In the genomic region with DNA sequence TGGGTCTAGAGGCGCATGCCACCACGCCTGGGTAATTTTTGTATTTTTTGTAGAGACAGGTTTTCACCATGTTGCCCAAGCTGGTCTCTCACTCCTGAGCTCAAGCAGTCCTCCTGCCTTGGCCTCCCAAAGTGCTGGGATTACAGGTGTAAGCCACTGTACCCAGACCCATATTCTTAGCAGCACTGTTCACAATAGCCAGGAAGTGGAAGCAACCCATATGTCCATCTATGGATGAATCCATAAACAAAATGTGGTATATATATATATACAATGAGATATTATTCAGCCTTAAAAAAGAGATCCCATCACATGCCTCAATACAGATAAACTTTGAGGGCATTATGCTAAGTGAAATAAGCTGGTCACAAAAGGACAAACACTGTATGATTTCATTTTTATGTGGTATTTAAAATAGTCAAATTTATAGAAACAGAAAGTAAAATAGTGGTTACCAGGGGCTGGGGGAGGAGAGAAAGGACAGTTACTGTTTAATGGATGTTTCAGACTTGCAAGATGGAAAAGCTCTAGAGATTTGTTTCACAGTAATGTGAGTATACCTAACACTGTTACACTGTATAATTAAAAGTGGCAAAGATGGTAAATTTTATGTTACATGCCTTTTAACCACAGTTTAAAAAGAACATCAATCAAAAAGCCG, we compare ENCODE assay signal across 16 cellular contexts. TPM values are rescaled to one million over a fixed set of nuclear protein-coding genes. Genes with fewer than 3 reads are reported as not detected.
DNase-seq lines count a peak whose midpoint lies in the region; ATAC-seq, FAIRE-seq and TF ChIP-seq lines count a peak whose summit lies in the region.
"Had no signal": no experiment of that assay in that cellular context is flagged by ENCODE, and none has a peak within 500 bp of the region (broad histone marks: within the 10 kb centered on the region; RNA-seq: fewer than 3 reads in every experiment).

No MANE protein-coding gene starts in this region.

- in situ Hi-C loops in GM12878 (cut with MboI) = no loop called here

- no peak overlapping the region for H2AFZ ChIP-seq in GM12878 (ENCODE audit: control insufficient read depth, low read depth, low read length)

- no peak for TF ChIP-seq POLR2A in GM12878 (IDR thresholded peaks at IDR 0.05; ENCODE audit: low read depth, low read length)

- H3K4me3 ChIP-seq in GM12878 = no peak overlapping the region
- H3K4me3 ChIP-seq in SJCRH30 = no peak overlapping the region
- no peak overlapping the region for H3K4me3 ChIP-seq in kidney (ENCODE audit: low read length in 2 of 2)
- H3K4me3 ChIP-seq: transverse colon had no signal

- H3K9ac ChIP-seq in GM12878 (ENCODE audit: control insufficient read depth, insufficient read depth, low read length) (no peak overlapping the region), kidney (ENCODE audit: low read length in 2 of 2) (no peak overlapping the region)

- no peak for TF ChIP-seq CTCF in GM12878 (IDR thresholded peaks at IDR 0.05 in 2 of 3, conservative IDR thresholded peaks at IDR 0.05 in 1 of 3; ENCODE audit: control insufficient read depth in 2 of 3, extremely low read depth in 1 of 3, insufficient read depth in 1 of 3, low read depth in 3 of 3, low read length in 3 of 3)
- no peak for TF ChIP-seq CTCF in kidney (IDR thresholded peaks at IDR 0.05; ENCODE audit: borderline replicate concordance, extremely low read depth, insufficient read depth)

- H3K4me1 ChIP-seq in GM12878 (ENCODE audit: control insufficient read depth, insufficient read depth, low read length) = peaks cover 9% of the 10 kb centered on the region
- no peaks in the 10 kb centered on the region for H3K4me1 ChIP-seq in SJCRH30
- H3K4me1 ChIP-seq in kidney (ENCODE audit: control insufficient read depth in 1 of 2, insufficient read depth in 1 of 2, low read depth in 1 of 2, low read length in 2 of 2) = peaks cover 0 to 4% of the 10 kb centered on the region in 2 donors

- no TSS peak for BruUV-seq in GM12878 (replicated peaks; lab: Mats Ljungman, UMichigan)

- H3K9me3 ChIP-seq in GM12878 (replicated peaks; ENCODE audit: control insufficient read depth, insufficient read depth, low read length) = no peaks in the 10 kb centered on the region
- no peaks in the 10 kb centered on the region for H3K9me3 ChIP-seq in SJCRH30 (replicated peaks)
- H3K9me3 ChIP-seq in kidney (ENCODE audit: control insufficient read depth in 1 of 2, low read length in 2 of 2) = no peaks in the 10 kb centered on the region
- H3K9me3 ChIP-seq: transverse colon had no signal

- intact Hi-C loops in GM12878 (cut with micrococcal nuclease; ENCODE audit: unreplicated experiment) = no loop called here
- intact Hi-C loops in kidney (cut with DNase I) = no loop called here

- TF ChIP-seq RAD21 in GM12878 (IDR thresholded peaks at IDR 0.05; ENCODE audit: insufficient read depth, low read depth, low read length) = no peak

- H3K36me3 ChIP-seq in GM12878 (ENCODE audit: control insufficient read depth in 2 of 2, insufficient read depth in 2 of 2, low read length in 1 of 2) = peaks cover 0 to 18% of the 10 kb centered on the region in 2 experiments; a peak in 3 of 4 replicates
- H3K36me3 ChIP-seq in SJCRH30 = peaks cover 27% of the 10 kb centered on the region
- H3K36me3 ChIP-seq in kidney (ENCODE audit: control insufficient read depth in 1 of 2, insufficient read depth in 2 of 2, low read length in 2 of 2) = peaks cover 7 to 36% of the 10 kb centered on the region in 2 donors

- 88% methylated on average over 3 of the region's 3 CpGs for WGBS in GM12878 (ENCODE audit: insufficient coverage, insufficient replicate concordance, low lambda C conversion rate, missing lambda C conversion rate)

- ATAC-seq in GM18498 (IDR thresholded peaks at IDR 0.05; ENCODE audit: unreplicated experiment) (peak; percentile 72), GM19467 (IDR thresholded peaks at IDR 0.05; ENCODE audit: unreplicated experiment) (peak; percentile 76), HG03175 (IDR thresholded peaks at IDR 0.05; ENCODE audit: unreplicated experiment) (peak; percentile 77), GM12878 (peak; percentile 85)
- ATAC-seq: left ventricle myocardium superior; naive thymus-derived CD4-positive, alpha-beta T cell had no signal

- RAD21 ChIA-PET in GM12878 (lab: Charles Lee; ENCODE audit: unreplicated experiment) = interaction anchor here (1.0 to 2.2 kb wide), 4 partner anchors 11 to 57 kb away, joined by 3 to 17 read pairs (median 4); a partner anchor contains a TSS

- H3K79me2 ChIP-seq in GM12878 (ENCODE audit: control insufficient read depth, insufficient read depth, low read length) = no peaks in the 10 kb centered on the region

- no peak for FAIRE-seq in GM12878 (lab: Jason Lieb, UNC)
- no peak for FAIRE-seq in kidney (lab: Jason Lieb, UNC)

- CTCF ChIA-PET in GM12878 (lab: Yijun Ruan, JAX) = interaction anchor here (0.9 to 2.9 kb wide), 6 partner anchors 12 to 67 kb away, joined by 5 to 8 read pairs (median 7); no protein-coding TSS in a partner anchor

- H3K4me2 ChIP-seq in GM12878 (ENCODE audit: control insufficient read depth, insufficient read depth) = peak overlapping the region; percentile 33; the same call in 1 of the 2 replicates

- H4K20me1 ChIP-seq in GM12878 (ENCODE audit: control insufficient read depth, insufficient read depth) = no peaks in the 10 kb centered on the region

- DNase-seq in GM12878 (ENCODE audit: low read depth, low spot score) (no peak), NCI-H524 (lab: John Stamatoyannopoulos, UW) (no peak), SJCRH30 (no peak), DMS 273 (lab: John Stamatoyannopoulos, UW; ENCODE audit: unreplicated experiment) (no peak), kidney (no peak)
- DNase-seq: activated CD4-positive, alpha-beta T cell treated with anti-CD3 and anti-CD28 coated beads for 1 hour; hypothalamus; left ventricle myocardium superior; naive thymus-derived CD4-positive, alpha-beta T cell; NCI-H1092 treated with DMSO at 0.1 percent for 48 hours; NCI-H345; T-helper 1 cell; transverse colon had no signal

- POLR2A ChIA-PET in GM12878 (lab: Charles Lee) = interaction anchor here (0.9 to 1.2 kb wide), 3 partner anchors 14 to 56 kb away, joined by 3 read pairs; a partner anchor contains a TSS

- H3K27ac ChIP-seq in GM12878 (ENCODE audit: control insufficient read depth, insufficient read depth) (no peak overlapping the region), SJCRH30 (no peak overlapping the region), kidney (ENCODE audit: low read depth in 2 of 2, low read length in 2 of 2) (no peak overlapping the region)
- H3K27ac ChIP-seq: transverse colon had no signal

- H3K27me3 ChIP-seq in GM12878 (replicated peaks in 1 of 2; ENCODE audit: control insufficient read depth in 2 of 2, insufficient read depth in 2 of 2, low read length in 1 of 2) = no peaks in the 10 kb centered on the region
- no peaks in the 10 kb centered on the region for H3K27me3 ChIP-seq in SJCRH30
- H3K27me3 ChIP-seq: transverse colon had no signal

- SMC1A ChIA-PET in GM12878 (lab: Charles Lee; ENCODE audit: uncharacterized antibody, unreplicated experiment) = interaction anchor here (0.8 to 2.4 kb wide), 14 partner anchors 10 to 67 kb away, joined by 3 to 14 read pairs (median 4); a partner anchor contains a TSS

- TF ChIP-seq EP300 in GM12878 (IDR thresholded peaks at IDR 0.05; ENCODE audit: borderline replicate concordance in 1 of 2, control insufficient read depth in 1 of 2, low read depth in 2 of 2, low read length in 2 of 2) = no peak

RNA-seq across cellular contexts. Expression of a gene that starts 35.7 kb away (rescaled TPM):
- total RNA-seq in GM12878 (2013; cell fraction: nucleolus; rRNA removed) = 59.2 and 61.5 TPM in 2 replicates
- total RNA-seq in GM12878 (2014; rRNA removed) (3.8 and 5.9 TPM in 2 replicates), GM12878 (2014; rRNA removed; fragmentation: Illumina TruSeq; extraction: Trizol) (9.2 and 9.8 TPM in 2 replicates), GM12878 (2021) (5.5 TPM in 2 replicates), kidney (21.0 TPM)
- 11.4 TPM for polyA plus RNA-seq in GM12878 (2011; ENCODE audit: low read depth)
- polyA plus RNA-seq in GM12878 (2011; rRNA removed) (5.4 and 9.1 TPM in 2 replicates), GM12878 (2014; fragmentation: Illumina TruSeq; extraction: Trizol) (6.1 and 7.6 TPM in 2 replicates), GM12878 (2014; fragmentation: Nextera tagmentation; extraction: Ambion mirVana) (1 to 10 TPM; 3.2 to 8.4 TPM), GM12878 (2014; rRNA removed) (2.5 and 3.8 TPM in 2 replicates), GM12878 (2016; fragmentation: Nextera tagmentation; extraction: Ambion mirVana) (1 to 10 TPM; 4.9 to 8.8 TPM), kidney (ENCODE audit: insufficient read depth, low read depth, low replicate concordance) (21.0 TPM)
- 0.64 and 2.1 TPM in 2 replicates for polyA plus RNA-seq in GM12878 (2011; cell fraction: cytosol; rRNA removed)
- 5.1 and 6.4 TPM in 2 replicates for polyA plus RNA-seq in GM12878 (2011; cell fraction: nucleus; rRNA removed)
- polyA plus RNA-seq in GM12878 (2012) = 0.87 and 1.5 TPM in 2 replicates
- polyA minus RNA-seq in GM12878 (2011; rRNA and poly(A)+ RNA removed) = 1.1 and 2.3 TPM in 2 replicates
- 2.3 TPM in 2 replicates for polyA minus RNA-seq in GM12878 (2011; cell fraction: cytosol; rRNA and poly(A)+ RNA removed)
- polyA minus RNA-seq in GM12878 (2011; cell fraction: nucleus; rRNA and poly(A)+ RNA removed) = 1.9 and 5.2 TPM in 2 replicates
- 1.6 and 2.5 TPM in 2 replicates for total RNA-seq in SJCRH30 (2014; rRNA removed; shearing (Covaris generic))

RNA-seq across cellular contexts. Expression of a gene that starts 56.1 kb away (rescaled TPM):
- total RNA-seq in GM12878 (2013; cell fraction: nucleolus; rRNA removed) = 38.6 and 43.2 TPM in 2 replicates
- 52.2 and 72.3 TPM in 2 replicates for total RNA-seq in GM12878 (2014; rRNA removed)
- 51.3 and 53.6 TPM in 2 replicates for total RNA-seq in GM12878 (2014; rRNA removed; fragmentation: Illumina TruSeq; extraction: Trizol)
- total RNA-seq in GM12878 (2021) = 61.4 and 64.5 TPM in 2 replicates
- 7.7 TPM for polyA plus RNA-seq in GM12878 (2011; ENCODE audit: low read depth)
- 42.9 and 59.5 TPM in 2 replicates for polyA plus RNA-seq in GM12878 (2011; rRNA removed)
- 15.6 and 23.5 TPM in 2 replicates for polyA plus RNA-seq in GM12878 (2011; cell fraction: cytosol; rRNA removed)
- polyA plus RNA-seq in GM12878 (2011; cell fraction: nucleus; rRNA removed) = 8.4 and 12.3 TPM in 2 replicates
- polyA plus RNA-seq in GM12878 (2012) = 11.5 and 14.3 TPM in 2 replicates
- polyA plus RNA-seq in GM12878 (2014; fragmentation: Illumina TruSeq; extraction: Trizol) = 31.2 and 39.0 TPM in 2 replicates
- 10 to 100 TPM; 22.4 to 44.1 TPM for polyA plus RNA-seq in GM12878 (2014; fragmentation: Nextera tagmentation; extraction: Ambion mirVana)
- 22.2 and 30.0 TPM in 2 replicates for polyA plus RNA-seq in GM12878 (2014; rRNA removed)
- 10 to 100 TPM; 63.1 to 65.8 TPM for polyA plus RNA-seq in GM12878 (2016; fragmentation: Nextera tagmentation; extraction: Ambion mirVana)
- polyA minus RNA-seq in GM12878 (2011; rRNA and poly(A)+ RNA removed) = 59.7 and 85.6 TPM in 2 replicates
- 21.8 and 23.5 TPM in 2 replicates for polyA minus RNA-seq in GM12878 (2011; cell fraction: cytosol; rRNA and poly(A)+ RNA removed)
- 6.0 and 10.1 TPM in 2 replicates for polyA minus RNA-seq in GM12878 (2011; cell fraction: nucleus; rRNA and poly(A)+ RNA removed)
- total RNA-seq in SJCRH30 (2014; rRNA removed; shearing (Covaris generic)) = 43.0 and 47.5 TPM in 2 replicates
- total RNA-seq in kidney = 172 TPM
- polyA plus RNA-seq in kidney (ENCODE audit: insufficient read depth, low read depth, low replicate concordance) = 87.1 TPM

RNA-seq across cellular contexts. Expression of a gene that starts 56.9 kb away (rescaled TPM):
- total RNA-seq in GM12878 (2013; cell fraction: nucleolus; rRNA removed) = 28.1 and 33.0 TPM in 2 replicates
- total RNA-seq in GM12878 (2014; rRNA removed) (174 and 200 TPM in 2 replicates), GM12878 (2014; rRNA removed; fragmentation: Illumina TruSeq; extraction: Trizol) (56.6 and 67.4 TPM in 2 replicates), GM12878 (2021) (99.9 and 111 TPM in 2 replicates), kidney (101 TPM)
- polyA plus RNA-seq in GM12878 (2011; ENCODE audit: low read depth) = 34.4 TPM
- polyA plus RNA-seq in GM12878 (2011; rRNA removed) (60.8 and 78.9 TPM in 2 replicates), GM12878 (2014; fragmentation: Illumina TruSeq; extraction: Trizol) (110 and 129 TPM in 2 replicates), GM12878 (2014; fragmentation: Nextera tagmentation; extraction: Ambion mirVana) (10 to 100 TPM; 31.7 to 38.6 TPM), GM12878 (2014; rRNA removed) (132 and 159 TPM in 2 replicates), GM12878 (2016; fragmentation: Nextera tagmentation; extraction: Ambion mirVana) (100 to 1,000 TPM; 202 to 205 TPM), kidney (ENCODE audit: insufficient read depth, low read depth, low replicate concordance) (45.4 TPM)
- 39.4 and 66.2 TPM in 2 replicates for polyA plus RNA-seq in GM12878 (2011; cell fraction: cytosol; rRNA removed)
- 23.8 and 41.1 TPM in 2 replicates for polyA plus RNA-seq in GM12878 (2011; cell fraction: nucleus; rRNA removed)
- 58.5 and 65.5 TPM in 2 replicates for polyA plus RNA-seq in GM12878 (2012)
- polyA minus RNA-seq in GM12878 (2011; rRNA and poly(A)+ RNA removed) = 31.3 and 40.8 TPM in 2 replicates
- 22.5 and 24.3 TPM in 2 replicates for polyA minus RNA-seq in GM12878 (2011; cell fraction: cytosol; rRNA and poly(A)+ RNA removed)
- polyA minus RNA-seq in GM12878 (2011; cell fraction: nucleus; rRNA and poly(A)+ RNA removed) = 16.4 and 34.3 TPM in 2 replicates
- total RNA-seq in SJCRH30 (2014; rRNA removed; shearing (Covaris generic)) = 279 and 290 TPM in 2 replicates
